ENCODE assay signal across 8 cellular contexts in genomic region chr2:191302459-191303155, GRCh38. TPM values are rescaled to one million over a fixed set of nuclear protein-coding genes. Genes with fewer than 3 reads are reported as not detected.
DNase-seq lines count a peak whose midpoint lies in the region; ATAC-seq and TF ChIP-seq lines count a peak whose summit lies in the region.

No MANE protein-coding gene starts in this region.

- TF ChIP-seq CTCF in vagina (IDR thresholded peaks at IDR 0.05) (no peak), heart left ventricle (IDR thresholded peaks at IDR 0.05) (no peak)

- ATAC-seq in GM18502 (IDR thresholded peaks at IDR 0.05; ENCODE audit: poor library complexity, unreplicated experiment): peak; percentile 79
- peak; percentile 71 for ATAC-seq in HG03432 (IDR thresholded peaks at IDR 0.05; ENCODE audit: unreplicated experiment)
- no peak for ATAC-seq in heart left ventricle
- ATAC-seq in GM21447 (IDR thresholded peaks at IDR 0.05; ENCODE audit: unreplicated experiment): no peak

- no peak overlapping the region for H3K4me3 ChIP-seq in vagina
- H3K4me3 ChIP-seq in heart left ventricle: no peak overlapping the region

- intact Hi-C loops in vagina (cut with DNase I) (no loop called here), heart left ventricle (cut with DNase I) (loop anchor here in 1 of 10 donors (10.0 kb wide), 1 partner anchor 58 kb away; the partner anchor contains the start of gene MYO1B)

- DNase-seq in AML-193 (lab: John Stamatoyannopoulos, UW): peak; percentile 3 to 18
- DNase-seq in cerebellar cortex (ENCODE audit: low spot score): peak; percentile 3
- no peak for DNase-seq in vagina (ENCODE audit: extremely low spot score in 2 of 2)
- DNase-seq in heart left ventricle: no peak
- DNase-seq in cerebellum (ENCODE audit: low spot score): no peak

- peaks cover 44% of the 10 kb centered on the region for H3K4me1 ChIP-seq in vagina
- H3K4me1 ChIP-seq in heart left ventricle: peaks cover 0 to 74% (median 16%) of the 10 kb centered on the region in 12 donors

- H3K27ac ChIP-seq in vagina (peak overlapping the region; percentile 33), heart left ventricle (peak overlapping the region in 3 of 12 donors; percentile 19 to 78 (median 35))

- H3K27me3 ChIP-seq in vagina (no peaks in the 10 kb centered on the region), heart left ventricle (no peaks in the 10 kb centered on the region)

- TF ChIP-seq POLR2A in vagina (IDR thresholded peaks at IDR 0.05): no peak
- TF ChIP-seq POLR2A in heart left ventricle (IDR thresholded peaks at IDR 0.05): no peak

- 91 to 93% (median 92%) methylated on average over 3 of the region's 3 CpGs for WGBS in heart left ventricle, 4 donors

- H3K36me3 ChIP-seq in vagina (no peaks in the 10 kb centered on the region), heart left ventricle (no peaks in the 10 kb centered on the region)

- H3K9me3 ChIP-seq in vagina (no peaks in the 10 kb centered on the region), heart left ventricle (no peaks in the 10 kb centered on the region)

RNA-seq across cellular contexts. Expression of gene MYO1B, which starts 57.4 kb away (rescaled TPM):
- total RNA-seq in vagina (43.7 TPM), heart left ventricle (10 to 100 TPM; 10.8 to 47.3 (median 16.2) TPM), cerebellum (63.5 TPM)
- polyA plus RNA-seq in heart left ventricle: 1 to 10 TPM; 7.8 to 9.2 TPM

Comparison
In these comparisons a context has a peak if more than half of its experiments do, and no peak if none do; other contexts are left out.
1. DNase-seq: peak in AML-193 (2 of 2) and cerebellar cortex (single experiment); none in vagina (0 of 2), heart left ventricle (0 of 5) and cerebellum (single experiment).
2. ATAC-seq: peak in GM18502 (single experiment) and HG03432 (single experiment); none in heart left ventricle (0 of 4) and GM21447 (single experiment).